Comparison of ENCODE assay signal across 8 cellular contexts in the genomic region with DNA sequence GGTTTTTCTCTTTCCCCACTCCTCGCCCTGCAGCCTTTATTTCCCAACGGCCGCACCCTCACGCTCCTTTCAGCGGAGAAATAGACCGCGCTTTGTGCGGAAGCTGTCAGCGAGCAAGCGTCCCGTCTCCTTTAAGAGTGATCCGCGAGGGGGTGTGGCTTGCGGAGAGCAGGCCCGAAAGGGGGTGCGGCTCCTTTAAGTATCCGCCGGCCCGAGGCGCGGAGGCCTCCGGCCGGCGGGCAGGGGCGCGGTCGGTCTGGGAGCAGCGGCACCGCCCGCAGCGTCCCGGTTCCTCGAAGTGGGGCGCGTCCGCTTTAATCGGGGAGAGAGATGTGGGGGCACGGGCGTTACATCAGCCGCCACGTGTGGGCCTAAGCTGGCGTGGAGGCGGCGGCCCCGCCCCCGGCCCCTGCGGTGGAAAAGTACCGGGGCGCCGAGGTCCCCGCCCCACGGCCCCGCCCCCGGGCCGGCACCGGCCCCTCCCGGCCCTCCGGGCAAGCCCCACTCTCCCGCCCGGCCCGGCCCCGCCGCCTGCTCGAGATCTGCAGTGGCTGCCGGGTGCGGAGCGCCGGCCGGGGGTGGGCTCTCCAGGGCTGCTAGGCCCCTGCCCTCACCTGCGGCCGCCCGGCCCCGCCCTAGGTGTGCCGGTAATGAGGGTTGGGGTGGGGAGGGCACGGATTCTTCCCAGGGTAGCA. TPM values are rescaled to one million over a fixed set of nuclear protein-coding genes. Genes with fewer than 3 reads are reported as not detected.
DNase-seq lines count a peak whose midpoint lies in the region; ATAC-seq and TF ChIP-seq lines count a peak whose summit lies in the region.

No MANE protein-coding gene starts in this region.

- peaks cover 43% of the 10 kb centered on the region in 2 experiments for H3K4me1 Mint-ChIP-seq in H9

- TF ChIP-seq EP300 in suprapubic skin (IDR thresholded peaks at IDR 0.05): no peak

- H3K4me3 Mint-ChIP-seq in H9: peak overlapping the region; percentile 95 to 96

- H3K27ac ChIP-seq in H9 (ENCODE audit: insufficient read length, low read depth, low read length) (no peak overlapping the region), SJSA1 (peak overlapping the region; percentile 71), suprapubic skin (peak overlapping the region; percentile 89)

- H3K4me3 ChIP-seq in SJSA1 (peak overlapping the region; percentile 60), suprapubic skin (peak overlapping the region; percentile 81)

- no peak overlapping the region for H2BK15ac ChIP-seq in H9 (ENCODE audit: low read depth, low read length)

- no peak overlapping the region for H2BK5ac ChIP-seq in H9 (ENCODE audit: insufficient read length, low read length)

- no peak overlapping the region for H2BK12ac ChIP-seq in H9 (ENCODE audit: insufficient read length, low read depth, low read length)

- no peak overlapping the region for H4K5ac ChIP-seq in H9 (ENCODE audit: insufficient read length, low read depth, low read length)

- H3K79me1 ChIP-seq in H9 (ENCODE audit: insufficient read depth, low read depth, low read length, poor library complexity, severe bottlenecking): no peaks in the 10 kb centered on the region

- no peak overlapping the region for H4K8ac ChIP-seq in H9 (replicated peaks; ENCODE audit: insufficient read length, low read depth, low read length)

- no peak overlapping the region for H2BK20ac ChIP-seq in H9 (ENCODE audit: low read depth, low read length, poor library complexity, severe bottlenecking)

- no peak overlapping the region for H3K4ac ChIP-seq in H9 (ENCODE audit: low read depth, low read length)

- TF ChIP-seq CTCF in H9 (conservative IDR thresholded peaks at IDR 0.05): no peak
- TF ChIP-seq CTCF in omental fat pad (IDR thresholded peaks at IDR 0.05): no peak
- TF ChIP-seq CTCF in suprapubic skin (IDR thresholded peaks at IDR 0.05): no peak

- no peak overlapping the region for H3K56ac ChIP-seq in H9 (ENCODE audit: insufficient read length, low read depth, low read length)

- H3K27ac Mint-ChIP-seq in H9: peak overlapping the region; percentile 62 to 94 (median 83); a peak in 5 of 7 replicates

- peak overlapping the region; percentile 4; the same call in 1 of the 2 replicates for H3K14ac ChIP-seq in H9 (ENCODE audit: insufficient read depth, low read length)

- H3K79me2 ChIP-seq in H9 (ENCODE audit: insufficient read depth, low read length): no peaks in the 10 kb centered on the region

- H3K36me3 ChIP-seq in SJSA1 (no peaks in the 10 kb centered on the region), suprapubic skin (no peaks in the 10 kb centered on the region)

- no peak overlapping the region for H2AK5ac ChIP-seq in H9 (ENCODE audit: insufficient read length, low read length)

- no peaks in the 10 kb centered on the region for H4K20me1 ChIP-seq in H9 (ENCODE audit: control insufficient read depth, insufficient read depth, insufficient read length)

- H3K4me1 ChIP-seq in H9 (ENCODE audit: insufficient read depth, low read length) (peaks cover 9% of the 10 kb centered on the region; the same call in 1 of the 2 replicates), SJSA1 (replicated peaks) (peaks cover 16% of the 10 kb centered on the region), suprapubic skin (peaks cover 55% of the 10 kb centered on the region)

- no peaks in the 10 kb centered on the region for H3K9me3 Mint-ChIP-seq in H9

- no peak overlapping the region for H3T11ph ChIP-seq in H9 (ENCODE audit: low read length)

- H4K91ac ChIP-seq in H9 (ENCODE audit: insufficient read length, low read depth, low read length): no peak overlapping the region

- peaks cover 5 to 18% (median 6%) of the 10 kb centered on the region in 3 experiments; a peak in 6 of 7 replicates for H3K36me3 Mint-ChIP-seq in H9 (ENCODE audit: insufficient read depth in 1 of 3, low read depth in 3 of 3)

- peaks cover 7% of the 10 kb centered on the region for H3K27me3 Mint-ChIP-seq in H9 (ENCODE audit: low read depth)

- peak overlapping the region; percentile 2 for H2AFZ ChIP-seq in H9 (ENCODE audit: low read length)

- peak overlapping the region; percentile 68 for H3K9ac ChIP-seq in H9 (ENCODE audit: extremely low read depth, insufficient read length, low read length)

- TF ChIP-seq POLR2A in suprapubic skin (IDR thresholded peaks at IDR 0.05): no peak

- H3K4me2 ChIP-seq in H9 (ENCODE audit: insufficient read depth, insufficient read length, low read length): peak overlapping the region; percentile 83

- ATAC-seq in omental fat pad (ENCODE audit: low FRiP score): peak; percentile 87

- no CpG with 5 or more reads among the region's 75 CpGs for WGBS in H9 (ENCODE audit: extremely low coverage, insufficient read length, low lambda C conversion rate)
- under 1% methylated on average over 23 of the region's 75 CpGs for WGBS in suprapubic skin

- peaks cover 7% of the 10 kb centered on the region for H3K23me2 ChIP-seq in H9 (ENCODE audit: insufficient read length, low read depth, low read length, poor library complexity, severe bottlenecking)

- DNase-seq in GF-D8 (lab: John Stamatoyannopoulos, UW): peak; percentile 63
- peak; percentile 91 for DNase-seq in H9
- peak; percentile 88 for DNase-seq in M059J (ENCODE audit: low read depth)
- DNase-seq in SJSA1 (ENCODE audit: low read depth in 1 of 2, low spot score in 2 of 2): peak; percentile 93 to 97
- DNase-seq in activated naive CD4-positive, alpha-beta T cell treated with Interleukin-2 at 50 U/mL for 16 hours: peak; percentile 89
- peak; percentile 93 for DNase-seq in globus pallidus (ENCODE audit: low spot score)
- DNase-seq in omental fat pad (ENCODE audit: low spot score): peak; percentile 68
- peak; percentile 91 to 96 for DNase-seq in suprapubic skin (ENCODE audit: low spot score in 2 of 2)

- H3K9me3 ChIP-seq in H9 (ENCODE audit: control insufficient read depth, low read depth, low read length) (no peaks in the 10 kb centered on the region), SJSA1 (replicated peaks) (no peaks in the 10 kb centered on the region), suprapubic skin (no peaks in the 10 kb centered on the region)

- peak overlapping the region; percentile 62 for H3K18ac ChIP-seq in H9 (ENCODE audit: insufficient read length, low read depth, low read length)

- no peak overlapping the region for H2BK120ac ChIP-seq in H9 (ENCODE audit: low read depth, low read length, poor library complexity, severe bottlenecking)

- H3K27me3 ChIP-seq in H9 (ENCODE audit: insufficient read depth, low read length): no peaks in the 10 kb centered on the region
- H3K27me3 ChIP-seq in SJSA1 (replicated peaks): no peaks in the 10 kb centered on the region
- H3K27me3 ChIP-seq in suprapubic skin: no peaks in the 10 kb centered on the region

- no peak overlapping the region for H3K23ac ChIP-seq in H9 (ENCODE audit: insufficient read length, low read depth, low read length)

RNA-seq across cellular contexts. Expression of gene SLC6A9, which starts 1.2 kb away (rescaled TPM):
- total RNA-seq in H9 (2021): 29.5 and 30.1 TPM in 2 replicates
- 2.1 and 5.1 TPM in 2 replicates for total RNA-seq in M059J (2014; rRNA removed; shearing (Covaris generic))
- total RNA-seq in SJSA1 (2014; rRNA removed; shearing (Covaris generic)): 0.66 and 1.4 TPM in 2 replicates
- total RNA-seq in omental fat pad: 1 to 10 TPM in 3 of 4 donors, under 1 TPM in 1; 0.31 to 7.4 (median 4.0) TPM
- 10 to 100 TPM; 59.2 to 95.4 (median 84.5) TPM for total RNA-seq in suprapubic skin

RNA-seq across cellular contexts. Expression of gene CCDC24, which starts 38.7 kb away (rescaled TPM):
- 11.8 and 12.4 TPM in 2 replicates for total RNA-seq in H9 (2021)
- total RNA-seq in M059J (2014; rRNA removed; shearing (Covaris generic)): 10.6 and 11.1 TPM in 2 replicates
- total RNA-seq in SJSA1 (2014; rRNA removed; shearing (Covaris generic)): 1.7 and 4.1 TPM in 2 replicates
- total RNA-seq in omental fat pad: 1 to 10 TPM; 2.3 to 3.6 (median 2.8) TPM
- total RNA-seq in suprapubic skin: 1 to 10 TPM; 1.6 to 7.8 (median 3.7) TPM

RNA-seq across cellular contexts. Expression of gene B4GALT2, which starts 51.0 kb away (rescaled TPM):
- total RNA-seq in H9 (2021) (70.9 and 74.0 TPM in 2 replicates), omental fat pad (10 to 100 TPM; 20.3 to 67.9 (median 42.6) TPM), suprapubic skin (10 to 100 TPM; 21.4 to 51.4 (median 41.0) TPM)
- total RNA-seq in M059J (2014; rRNA removed; shearing (Covaris generic)): 99.4 and 111 TPM in 2 replicates
- 70.2 and 81.8 TPM in 2 replicates for total RNA-seq in SJSA1 (2014; rRNA removed; shearing (Covaris generic))

RNA-seq across cellular contexts. Expression of gene ATP6V0B, which starts 55.3 kb away (rescaled TPM):
- 127 and 131 TPM in 2 replicates for total RNA-seq in H9 (2021)
- 242 and 249 TPM in 2 replicates for total RNA-seq in M059J (2014; rRNA removed; shearing (Covaris generic))
- 154 and 235 TPM in 2 replicates for total RNA-seq in SJSA1 (2014; rRNA removed; shearing (Covaris generic))
- total RNA-seq in omental fat pad: 100 to 1,000 TPM; 111 to 223 (median 139) TPM
- 100 to 1,000 TPM in 3 of 4 donors, 10 to 100 TPM in 1; 95.2 to 193 (median 150) TPM for total RNA-seq in suprapubic skin
